1 cellular context compared by ENCODE assay signal in the genomic region with DNA sequence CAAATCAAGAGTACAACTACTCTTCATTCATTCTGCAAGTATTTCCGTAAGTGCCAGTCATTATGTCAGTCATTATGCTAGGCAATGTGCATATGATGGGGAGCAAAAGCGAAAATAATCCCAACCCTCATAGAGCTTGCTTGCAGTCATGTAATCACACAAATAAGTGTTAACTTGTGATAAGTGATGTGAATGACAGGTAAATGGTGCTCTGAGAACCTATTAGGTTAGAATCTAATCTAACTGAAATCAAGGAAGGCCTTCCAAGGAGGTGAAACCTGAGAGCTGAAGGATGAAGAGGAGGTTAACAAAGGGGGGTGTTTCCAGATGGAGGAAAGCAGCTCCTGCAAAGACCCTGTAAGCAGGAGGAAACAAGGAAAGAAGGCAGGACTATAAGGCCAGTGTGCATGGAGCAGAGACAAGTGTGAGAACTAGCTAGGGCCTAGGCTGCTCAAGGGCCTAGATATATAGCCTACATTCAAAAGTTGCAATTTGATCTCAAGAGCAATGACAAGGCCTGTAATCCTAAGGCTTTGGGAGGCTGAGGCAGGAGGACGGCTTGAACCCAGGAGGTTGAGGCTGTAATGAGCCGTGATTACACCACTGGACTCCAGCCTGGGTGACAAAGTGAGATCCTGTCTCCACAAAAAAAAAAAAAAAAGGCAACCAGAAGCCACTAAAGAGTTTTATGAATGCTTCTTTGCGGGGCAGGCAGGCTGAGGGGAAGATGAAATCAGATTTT.
TF ChIP-seq lines count a peak whose summit lies in the region.

No MANE protein-coding gene starts in this region.

TF ChIP-seq in H1, 55 proteins besides CTCF, POLR2A, EP300 and RAD21 (continued from another document):
- TF ChIP-seq ASH2L (IDR thresholded peaks at IDR 0.05; ENCODE audit: low read length) (no peak), SUZ12 (IDR thresholded peaks at IDR 0.05; ENCODE audit: low read length) (no peak), EGR1 (IDR thresholded peaks at IDR 0.05; ENCODE audit: borderline replicate concordance, low read depth, low read length) (no peak)
